10 cellular contexts compared by ENCODE assay signal in the genomic region with DNA sequence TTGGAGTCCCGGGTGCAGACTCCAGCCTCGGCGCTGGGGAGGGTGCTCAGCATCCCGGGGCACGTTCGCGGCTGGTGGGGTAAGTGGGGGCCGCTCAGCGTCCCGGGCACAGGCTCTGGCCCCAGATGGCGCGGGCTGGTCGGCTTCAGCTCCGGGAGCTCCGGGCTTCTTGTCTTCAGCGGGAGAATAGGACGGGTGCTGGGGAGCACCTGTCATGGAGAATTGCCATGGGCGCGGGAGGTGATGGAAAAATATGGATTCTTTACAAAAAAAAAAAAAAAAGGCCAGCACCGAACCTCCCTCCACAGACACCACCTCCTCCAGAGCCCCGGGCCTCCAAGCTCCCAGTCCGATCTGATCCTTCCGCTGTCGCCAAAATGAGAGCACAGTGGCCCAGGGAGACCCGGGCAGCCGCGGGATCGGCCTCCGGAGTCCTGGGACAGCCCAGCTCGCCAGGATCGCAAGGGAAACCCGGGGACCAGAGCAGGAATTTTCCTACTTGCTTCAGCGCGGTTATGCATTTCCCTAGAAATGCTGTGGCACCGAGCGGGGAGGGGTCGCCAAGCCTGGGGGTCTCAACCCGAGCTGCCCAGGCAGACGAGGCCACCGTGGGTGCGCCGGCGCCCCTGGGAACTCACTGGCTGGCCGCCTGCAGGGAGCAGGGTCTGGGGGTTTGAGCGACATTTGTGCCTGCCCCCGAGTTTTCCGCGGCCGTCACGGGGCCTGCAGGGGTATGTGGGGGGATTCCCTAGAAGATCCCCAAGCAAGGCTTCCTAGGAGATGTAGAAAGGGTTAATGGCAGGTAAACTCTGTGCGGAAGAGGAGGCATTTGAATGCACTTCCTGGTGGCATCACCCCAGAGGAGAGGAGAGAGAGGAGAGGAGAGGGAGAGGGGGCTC.
DNase-seq lines count a peak whose midpoint lies in the region; ATAC-seq and TF ChIP-seq lines count a peak whose summit lies in the region.
"Had no signal": no experiment of that assay in that cellular context is flagged by ENCODE, and none has a peak within 500 bp of the region (broad histone marks: within the 10 kb centered on the region; RNA-seq: fewer than 3 reads in every experiment).

No MANE protein-coding gene starts in this region.

- peak overlapping the region; percentile 57 to 88 for H3K4me3 ChIP-seq in neuronal stem cell (ENCODE audit: low read length in 2 of 2)

- H4K8ac ChIP-seq in neuronal stem cell (ENCODE audit: low read depth, low read length): no peak overlapping the region

- H2AFZ ChIP-seq in neuronal stem cell (ENCODE audit: low read length): peak overlapping the region; percentile 94

- no peak overlapping the region for H2BK5ac ChIP-seq in neuronal stem cell (ENCODE audit: low read length)

- ATAC-seq in natural killer cell treated with Interleukin-12 subunit alpha and Interleukin-12 subunit beta and Interleukin-15 and Interleukin-18, amount 100 ng/mL, for 72 hours: no peak
- no peak for ATAC-seq in natural killer cell
- no peak for ATAC-seq in GM18505 (IDR thresholded peaks at IDR 0.05; ENCODE audit: unreplicated experiment)
- no peak for ATAC-seq in left lobe of liver
- ATAC-seq: activated CD8-positive, alpha-beta T cell treated with anti-CD3 and anti-CD28 coated beads, Interleukin-2, amount 10 ng/mL, durations not matched to agents 7 days and 5 days had no signal

- no peak overlapping the region for H3K27ac ChIP-seq in neuronal stem cell (replicated peaks; ENCODE audit: low read length)

- no peak overlapping the region for H2BK120ac ChIP-seq in neuronal stem cell (ENCODE audit: low read depth, low read length)

- peak overlapping the region; percentile 81 for H3K18ac ChIP-seq in neuronal stem cell (ENCODE audit: low read length)

- H3K9me3 ChIP-seq in neuronal stem cell (replicated peaks in 1 of 2; ENCODE audit: control insufficient read depth in 2 of 2, insufficient read depth in 1 of 2, low read depth in 1 of 2, low read length in 2 of 2): no peaks in the 10 kb centered on the region

- H2BK15ac ChIP-seq in neuronal stem cell (ENCODE audit: low read length): peak overlapping the region; percentile 73

- no peaks in the 10 kb centered on the region for H3K4me1 Mint-ChIP-seq in natural killer cell treated with Interleukin-12 subunit alpha and Interleukin-12 subunit beta and Interleukin-15 and Interleukin-18, amount 100 ng/mL, for 72 hours (ENCODE audit: low read depth in 2 of 2)
- no peaks in the 10 kb centered on the region for H3K4me1 Mint-ChIP-seq in natural killer cell
- peaks cover 7% of the 10 kb centered on the region for H3K4me1 Mint-ChIP-seq in endothelial cell (ENCODE audit: unreplicated experiment)

- H3K9ac ChIP-seq in neuronal stem cell (ENCODE audit: low read depth, low read length, poor library complexity): peak overlapping the region; percentile 79

- intact Hi-C loops in natural killer cell (cut with micrococcal nuclease): no loop called here

- no peak overlapping the region for H4K91ac ChIP-seq in neuronal stem cell (ENCODE audit: low read depth, low read length, poor library complexity)

- no peak overlapping the region for H2BK12ac ChIP-seq in neuronal stem cell (ENCODE audit: low read length)

- TF ChIP-seq CTCF in natural killer cell (IDR thresholded peaks at IDR 0.05) (no peak), endothelial cell (IDR thresholded peaks at IDR 0.05; ENCODE audit: unreplicated experiment) (no peak)

- no peak overlapping the region for H3K4me3 Mint-ChIP-seq in natural killer cell treated with Interleukin-12 subunit alpha and Interleukin-12 subunit beta and Interleukin-15 and Interleukin-18, amount 100 ng/mL, for 72 hours
- H3K4me3 Mint-ChIP-seq in natural killer cell (no peak overlapping the region), endothelial cell (ENCODE audit: unreplicated experiment) (peak overlapping the region; percentile 47)
- H3K4me3 Mint-ChIP-seq: activated CD8-positive, alpha-beta T cell treated with anti-CD3 and anti-CD28 coated beads, Interleukin-2, amount 10 ng/mL, durations not matched to agents 7 days and 5 days had no signal

- H3K4me2 ChIP-seq in neuronal stem cell (ENCODE audit: insufficient read depth, low read length, poor library complexity, severe bottlenecking): peak overlapping the region; percentile 93

- H3K79me1 ChIP-seq in neuronal stem cell (ENCODE audit: low read depth, low read length): peaks cover 9% of the 10 kb centered on the region

- H2AK5ac ChIP-seq in neuronal stem cell (ENCODE audit: low read depth, low read length): peak overlapping the region; percentile 47

- H3K4me1 ChIP-seq in neuronal stem cell (ENCODE audit: control insufficient read depth in 2 of 2, insufficient read depth in 1 of 2, low read depth in 1 of 2, low read length in 2 of 2): peaks cover 12% of the 10 kb centered on the region in 2 donors

- no CpG with 5 or more reads among the region's 51 CpGs for WGBS in neuronal stem cell (ENCODE audit: extremely low coverage in 2 of 2, insufficient read length in 2 of 2, insufficient replicate concordance in 1 of 2), 2 donors

- peak; percentile 49 for DNase-seq in natural killer cell treated with Interleukin-12 subunit alpha and Interleukin-12 subunit beta and Interleukin-15 and Interleukin-18, amount 100 ng/mL, for 72 hours (ENCODE audit: low spot score)
- DNase-seq in natural killer cell (no peak), endothelial cell (ENCODE audit: low spot score) (no peak), neuronal stem cell (ENCODE audit: low spot score) (no peak), DMS153 treated with DMSO at 0.1 percent for 48 hours (lab: John Stamatoyannopoulos, UW; ENCODE audit: unreplicated experiment) (no peak), left lobe of liver (ENCODE audit: low spot score) (no peak)
- no peak for DNase-seq in stimulated activated CD4-positive, alpha-beta T cell treated with anti-CD3 and anti-CD28 coated beads, Interleukin-4, amount 100 ng/mL, for 1 hour
- DNase-seq: mesenchymal stem cell had no signal

- H3K23ac ChIP-seq in neuronal stem cell (ENCODE audit: low read depth, low read length, poor library complexity): peak overlapping the region; percentile 63

- peak overlapping the region; percentile 63 for H3K14ac ChIP-seq in neuronal stem cell (ENCODE audit: low read length)

- H3K27me3 ChIP-seq in neuronal stem cell (ENCODE audit: control insufficient read depth in 3 of 3, insufficient read depth in 3 of 3, low read depth in 1 of 3, low read length in 3 of 3): peaks cover 4 to 49% (median 19%) of the 10 kb centered on the region in 3 experiments

- H3K4ac ChIP-seq in neuronal stem cell (ENCODE audit: low read length): no peak overlapping the region

- H3K27ac Mint-ChIP-seq in natural killer cell treated with Interleukin-12 subunit alpha and Interleukin-12 subunit beta and Interleukin-15 and Interleukin-18, amount 100 ng/mL, for 72 hours: no peak overlapping the region
- H3K27ac Mint-ChIP-seq in natural killer cell (no peak overlapping the region), endothelial cell (ENCODE audit: unreplicated experiment) (no peak overlapping the region)
- H3K27ac Mint-ChIP-seq: activated CD8-positive, alpha-beta T cell treated with anti-CD3 and anti-CD28 coated beads, Interleukin-2, amount 10 ng/mL, durations not matched to agents 7 days and 5 days had no signal

- H3K36me3 Mint-ChIP-seq in natural killer cell treated with Interleukin-12 subunit alpha and Interleukin-12 subunit beta and Interleukin-15 and Interleukin-18, amount 100 ng/mL, for 72 hours: no peaks in the 10 kb centered on the region
- H3K36me3 Mint-ChIP-seq in natural killer cell: no peaks in the 10 kb centered on the region
- H3K36me3 Mint-ChIP-seq in endothelial cell (ENCODE audit: low read depth, unreplicated experiment): peaks cover 4% of the 10 kb centered on the region

- no peaks in the 10 kb centered on the region for H3K36me3 ChIP-seq in neuronal stem cell (replicated peaks in 1 of 2; ENCODE audit: control insufficient read depth in 2 of 2, insufficient read depth in 2 of 2, low read length in 2 of 2)

- no peak for TF ChIP-seq POLR2A in GM18505 (IDR thresholded peaks at IDR 0.05; ENCODE audit: borderline replicate concordance, extremely low read depth, insufficient read depth, insufficient read length)

- H3K27me3 Mint-ChIP-seq in natural killer cell treated with Interleukin-12 subunit alpha and Interleukin-12 subunit beta and Interleukin-15 and Interleukin-18, amount 100 ng/mL, for 72 hours: peaks cover 43% of the 10 kb centered on the region in 2 donors
- H3K27me3 Mint-ChIP-seq in natural killer cell (ENCODE audit: low read depth in 2 of 2): peaks cover 49 to 56% of the 10 kb centered on the region in 2 donors
- H3K27me3 Mint-ChIP-seq in endothelial cell (ENCODE audit: unreplicated experiment): peaks cover 15% of the 10 kb centered on the region

- no peaks in the 10 kb centered on the region for H3K9me3 Mint-ChIP-seq in natural killer cell treated with Interleukin-12 subunit alpha and Interleukin-12 subunit beta and Interleukin-15 and Interleukin-18, amount 100 ng/mL, for 72 hours
- H3K9me3 Mint-ChIP-seq in natural killer cell: no peaks in the 10 kb centered on the region
- H3K9me3 Mint-ChIP-seq in endothelial cell (ENCODE audit: unreplicated experiment): no peaks in the 10 kb centered on the region
